7 cellular contexts compared by ENCODE assay signal in the genomic region with DNA sequence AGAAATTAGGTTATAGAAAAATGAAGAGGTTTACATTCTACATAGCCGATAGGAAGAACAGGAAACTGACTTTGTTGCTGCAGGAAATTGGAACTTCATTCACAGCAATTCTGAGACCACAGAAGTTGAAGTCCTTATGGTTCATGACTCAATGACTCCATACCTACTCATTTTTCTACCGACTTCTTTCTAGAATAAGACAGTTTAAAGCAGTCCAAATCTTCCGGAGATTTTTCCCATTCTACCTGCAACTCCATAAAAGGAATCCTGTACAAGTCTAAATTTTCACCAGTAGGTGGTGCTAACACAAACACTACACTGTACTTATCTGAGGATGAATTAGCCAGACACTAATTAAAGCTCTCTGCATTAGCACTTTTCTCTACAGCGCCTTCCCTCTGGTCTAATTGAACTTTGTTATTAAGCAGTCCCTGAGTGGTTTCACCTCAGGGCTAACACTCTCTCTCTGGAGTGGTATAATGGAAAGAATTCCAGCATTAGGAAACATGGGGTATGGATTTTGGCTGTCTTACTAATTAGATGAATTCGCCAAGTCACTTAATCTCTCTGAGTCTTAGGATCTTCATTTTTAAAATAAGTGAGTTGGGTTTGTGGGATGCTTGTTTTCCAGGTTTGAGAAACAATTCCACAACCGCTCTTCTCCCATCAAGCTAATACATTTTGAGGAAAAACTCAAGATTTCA.
DNase-seq lines count a peak whose midpoint lies in the region; FAIRE-seq and TF ChIP-seq lines count a peak whose summit lies in the region.

No MANE protein-coding gene starts in this region.

- peaks cover 4% of the 10 kb centered on the region for H3K9me3 Mint-ChIP-seq in type B pancreatic cell

- no peaks in the 10 kb centered on the region for H3K36me3 ChIP-seq in GM06990 (ENCODE audit: control insufficient read depth, insufficient read depth, low read length)
- H3K36me3 ChIP-seq in NT2/D1 (ENCODE audit: insufficient read depth, insufficient read length, low read length), result no peaks in the 10 kb centered on the region
- H3K36me3 ChIP-seq in bronchial epithelial cell (ENCODE audit: control insufficient read depth, insufficient read depth, low read length), result no peaks in the 10 kb centered on the region

- no peaks in the 10 kb centered on the region for H3K36me3 Mint-ChIP-seq in type B pancreatic cell

- no peak overlapping the region for H3K9ac ChIP-seq in NT2/D1 (ENCODE audit: insufficient read length, low read depth)

- peaks cover 8% of the 10 kb centered on the region for H3K9me3 ChIP-seq in NT2/D1 (ENCODE audit: insufficient read depth, low read length)

- no peak overlapping the region for H3K4me3 Mint-ChIP-seq in type B pancreatic cell

- no peak overlapping the region for H3K27ac Mint-ChIP-seq in type B pancreatic cell

- FAIRE-seq in bronchial epithelial cell (lab: Jason Lieb, UNC), result no peak

- H3K27me3 ChIP-seq in GM06990 (replicated peaks; ENCODE audit: control insufficient read depth, insufficient read depth, low read length) (no peaks in the 10 kb centered on the region), NT2/D1 (ENCODE audit: insufficient read depth, insufficient read length) (no peaks in the 10 kb centered on the region), bronchial epithelial cell (ENCODE audit: control insufficient read depth, insufficient read depth, low read length) (peaks cover 11% of the 10 kb centered on the region)

- H3K4me1 Mint-ChIP-seq in type B pancreatic cell (ENCODE audit: unreplicated experiment), result peaks cover 30% of the 10 kb centered on the region

- DNase-seq in GM06990 (ENCODE audit: extremely low read depth, insufficient read length), result no peak
- peak; percentile 27 for DNase-seq in HuH-7.5 (ENCODE audit: low spot score)
- peak; percentile 27 for DNase-seq in NT2/D1 (ENCODE audit: low read depth, low spot score)
- peak; percentile 76 for DNase-seq in bronchial epithelial cell (ENCODE audit: low read depth)
- peak; percentile 68 for DNase-seq in left kidney (ENCODE audit: low read depth, low spot score)
- DNase-seq in type B pancreatic cell (ENCODE audit: extremely low spot score, unreplicated experiment), result no peak
- no peak for DNase-seq in ecto neural progenitor cell (ENCODE audit: low spot score)

- H3K27me3 Mint-ChIP-seq in type B pancreatic cell, result peaks cover 13% of the 10 kb centered on the region

- H3K4me3 ChIP-seq in GM06990 (replicated peaks; ENCODE audit: low read depth, low read length), result no peak overlapping the region
- no peak overlapping the region for H3K4me3 ChIP-seq in NT2/D1 (ENCODE audit: insufficient read length, low read depth)
- H3K4me3 ChIP-seq in bronchial epithelial cell (ENCODE audit: low read depth, low read length), result no peak overlapping the region

- TF ChIP-seq CTCF in GM06990 (IDR thresholded peaks at IDR 0.05; ENCODE audit: insufficient read depth, low read length, poor library complexity, severe bottlenecking) (peak; percentile 54), bronchial epithelial cell (IDR thresholded peaks at IDR 0.05; ENCODE audit: insufficient read depth, low read length, severe bottlenecking) (peak; percentile 62), type B pancreatic cell (conservative IDR thresholded peaks at IDR 0.05) (peak; percentile 85)

- H3K4me1 ChIP-seq in NT2/D1 (ENCODE audit: insufficient read depth, insufficient read length), result peaks cover 3% of the 10 kb centered on the region

Comparison
In these comparisons a context has a peak if more than half of its experiments do, and no peak if none do; other contexts are left out.
1. DNase-seq: peak in HuH-7.5 (single experiment), NT2/D1 (single experiment), bronchial epithelial cell (single experiment) and left kidney (single experiment); none in GM06990 (single experiment), type B pancreatic cell (single experiment) and ecto neural progenitor cell (single experiment).
2. Peak in every context shown above with its lines, with median percentiles within 50 percentile points of each other: CTCF ChIP-seq.